Comparison of ENCODE assay signal across 21 cellular contexts in the genomic region with DNA sequence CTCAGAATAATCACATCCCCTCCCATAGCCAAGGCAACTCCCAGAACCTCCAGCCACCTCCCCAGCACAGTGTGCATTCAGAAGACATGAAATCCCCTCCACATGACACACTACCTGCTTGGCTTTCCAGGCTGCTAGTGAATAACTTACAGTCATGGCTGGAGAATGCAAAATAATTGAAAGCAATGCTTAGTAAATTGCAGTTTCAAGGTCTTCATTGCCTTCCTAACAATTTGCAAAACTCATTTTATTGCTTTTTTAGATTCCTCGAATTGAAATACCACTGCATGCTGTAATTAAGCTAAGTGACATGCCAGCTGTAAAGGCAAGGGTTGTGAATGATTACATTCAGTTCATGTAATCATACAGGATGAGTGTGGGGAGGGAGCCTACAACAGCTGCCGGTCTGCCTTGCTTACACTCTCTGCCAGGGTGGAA. TPM values are rescaled to one million over a fixed set of nuclear protein-coding genes. Genes with fewer than 3 reads are reported as not detected.
DNase-seq lines count a peak whose midpoint lies in the region; ATAC-seq and TF ChIP-seq lines count a peak whose summit lies in the region.
"Had no signal": no experiment of that assay in that cellular context is flagged by ENCODE, and none has a peak within 500 bp of the region (broad histone marks: within the 10 kb centered on the region; RNA-seq: fewer than 3 reads in every experiment).

No MANE protein-coding gene starts in this region.

- H3K4me3 ChIP-seq in BJ (ENCODE audit: low read depth, low read length) (no peak overlapping the region), GM23248 (no peak overlapping the region), RWPE2 (ENCODE audit: severe bottlenecking) (no peak overlapping the region), mucosa of rectum (ENCODE audit: low read length in 2 of 2) (no peak overlapping the region)
- H3K4me3 ChIP-seq: smooth muscle cell had no signal

- TF ChIP-seq CTCF in BJ (IDR thresholded peaks at IDR 0.05; ENCODE audit: insufficient read depth, low read depth, low read length) (no peak), RWPE2 (IDR thresholded peaks at IDR 0.05; ENCODE audit: poor library complexity, severe bottlenecking) (no peak)

- DNase-seq in BJ (ENCODE audit: low read depth) (peak; percentile 3), GM23248 (peak; percentile 32), RWPE2 (ENCODE audit: low spot score) (no peak), erythroblast (lab: John Stamatoyannopoulos, UW) (no peak), DMS 273 (lab: John Stamatoyannopoulos, UW; ENCODE audit: unreplicated experiment) (no peak)
- no peak for DNase-seq in activated effector memory CD4-positive, alpha-beta T cell treated with anti-CD3 and anti-CD28 coated beads, Interleukin-2, amount 50 U/mL, for 16 hours
- DNase-seq: activated B cell treated with CpG ODN at 0.5 μM for 24 hours; CD4-positive, CD25-positive, alpha-beta regulatory T cell; NCI-H748 treated with DMSO at 0.1 percent for 48 hours; T-cell had no signal

- H3K36me3 ChIP-seq in BJ (ENCODE audit: control insufficient read depth, insufficient read depth, low read length), result no peaks in the 10 kb centered on the region
- no peaks in the 10 kb centered on the region for H3K36me3 ChIP-seq in GM23248 (ENCODE audit: low read depth)
- H3K36me3 ChIP-seq in RWPE2 (ENCODE audit: low read depth), result no peaks in the 10 kb centered on the region
- H3K36me3 ChIP-seq in mucosa of rectum (ENCODE audit: control insufficient read depth in 2 of 2, insufficient read depth in 2 of 2, low read length in 2 of 2), result no peaks in the 10 kb centered on the region

- CTCF ChIA-PET in BJ (lab: Yijun Ruan, JAX), result interaction anchor here (1.6 kb wide), 1 partner anchor 34 kb away, joined by 4 read pairs; no protein-coding TSS in a partner anchor

- no peaks in the 10 kb centered on the region for H3K9me2 ChIP-seq in GM23248 (ENCODE audit: insufficient read depth)

- H3K9ac ChIP-seq in GM23248, result no peak overlapping the region
- peak overlapping the region; percentile 1 to 14 for H3K9ac ChIP-seq in mucosa of rectum (ENCODE audit: low read depth in 1 of 2, low read length in 2 of 2)
- H3K9ac ChIP-seq: parathyroid adenoma had no signal

- no peak for TF ChIP-seq POLR2A in erythroblast (IDR thresholded peaks at IDR 0.05; ENCODE audit: low read length)

- 33 to 35% methylated on average over 2 of the region's 2 CpGs for WGBS in GM23248 (ENCODE audit: low coverage in 1 of 2, low lambda C conversion rate in 2 of 2, missing lambda C conversion rate in 2 of 2), 2 experiments

- POLR2A ChIA-PET in BJ (lab: Charles Lee), result no interaction called here

- no peak overlapping the region for H3K4me2 ChIP-seq in GM23248 (ENCODE audit: unreplicated experiment)
- H3K4me2 ChIP-seq: smooth muscle cell had no signal

- no peak overlapping the region for H2AFZ ChIP-seq in GM23248
- H2AFZ ChIP-seq: parathyroid adenoma had no signal

- H3K27ac ChIP-seq in GM23248 (no peak overlapping the region), RWPE2 (ENCODE audit: poor library complexity, severe bottlenecking) (no peak overlapping the region), mucosa of rectum (ENCODE audit: low read depth in 2 of 2, low read length in 2 of 2) (peak overlapping the region; percentile 73 to 87)
- H3K27ac ChIP-seq: parathyroid adenoma had no signal

- H3K27me3 ChIP-seq in BJ (ENCODE audit: control insufficient read depth, insufficient read depth, low read length), result peaks cover 32% of the 10 kb centered on the region
- H3K27me3 ChIP-seq in GM23248 (replicated peaks; ENCODE audit: insufficient read depth), result peaks cover 78% of the 10 kb centered on the region
- peaks cover 42% of the 10 kb centered on the region for H3K27me3 ChIP-seq in RWPE2 (ENCODE audit: insufficient read depth, poor library complexity, severe bottlenecking)
- H3K27me3 ChIP-seq in mucosa of rectum (ENCODE audit: control insufficient read depth in 2 of 2, insufficient read depth in 2 of 2, low read length in 2 of 2), result peaks cover 8 to 37% of the 10 kb centered on the region in 2 donors

- no peaks in the 10 kb centered on the region for H3F3A ChIP-seq in GM23248 (ENCODE audit: insufficient read depth)

- ATAC-seq in RWPE2 (ENCODE audit: low read depth) (peak; percentile 35; the same call in 1 of the 3 replicates), HG02840 (IDR thresholded peaks at IDR 0.05; ENCODE audit: low FRiP score, unreplicated experiment) (no peak)
- ATAC-seq: T-cell had no signal

- peaks cover 6% of the 10 kb centered on the region; the same call in 1 of the 2 replicates for H3K4me1 ChIP-seq in GM23248 (ENCODE audit: insufficient read depth)
- no peaks in the 10 kb centered on the region for H3K4me1 ChIP-seq in RWPE2 (ENCODE audit: insufficient read depth, poor library complexity, severe bottlenecking)
- H3K4me1 ChIP-seq in mucosa of rectum (ENCODE audit: control insufficient read depth in 2 of 2, insufficient read depth in 2 of 2, low read length in 2 of 2), result peaks cover 33 to 34% of the 10 kb centered on the region in 2 donors
- H3K4me1 ChIP-seq: parathyroid adenoma had no signal

- H4K20me1 ChIP-seq in GM23248 (ENCODE audit: insufficient read depth), result no peaks in the 10 kb centered on the region

- no peaks in the 10 kb centered on the region for H3K79me2 ChIP-seq in GM23248 (ENCODE audit: insufficient read depth)
- H3K79me2 ChIP-seq: parathyroid adenoma had no signal

- in situ Hi-C loops in GM23248 (cut with MboI), result no loop called here

- H3K9me3 ChIP-seq in GM23248 (ENCODE audit: low read depth) (no peaks in the 10 kb centered on the region), RWPE2 (ENCODE audit: severe bottlenecking) (peaks cover 2% of the 10 kb centered on the region), mucosa of rectum (ENCODE audit: control insufficient read depth in 2 of 2, low read length in 2 of 2) (no peaks in the 10 kb centered on the region)

RNA-seq across cellular contexts. Expression of gene HOXB13, which starts 29.0 kb away (rescaled TPM):
- 0.70 and 0.81 TPM in 2 replicates for polyA plus RNA-seq in BJ (2011; rRNA removed)
- 0.52 and 0.57 TPM in 2 replicates for polyA minus RNA-seq in BJ (2011; rRNA and poly(A)+ RNA removed)
- not detected in 2 replicates for total RNA-seq in GM23248 (2014; rRNA removed; shearing (Covaris generic))
- polyA plus RNA-seq in GM23248 (2016; fragmentation: Nextera tagmentation; extraction: Ambion mirVana), result not detected in 2 replicates
- total RNA-seq: activated B cell treated with CpG ODN at 0.5 μM for 24 hours; activated T-helper 2 cell treated with anti-CD3 and anti-CD28 coated beads, Interferon-gamma antibody, Interleukin-2, Interleukin-4, amounts not matched to agents 10 μg/mL and 5 μg/mL and 100 μg/mL, durations not matched to agents 14 hours and 24 hours and 36 hours; CD4-positive, CD25-positive, alpha-beta regulatory T cell; chondrocyte; frontal cortex; MCF 10A had no signal
- polyA plus RNA-seq: CD4-positive, CD25-positive, alpha-beta regulatory T cell had no signal

RNA-seq across cellular contexts. Expression of gene PRAC2, which starts 34.6 kb away (rescaled TPM):
- polyA plus RNA-seq in BJ (2011; rRNA removed), result 0.63 and 0.98 TPM in 2 replicates
- not detected in 2 replicates for polyA minus RNA-seq in BJ (2011; rRNA and poly(A)+ RNA removed)
- not detected in 2 replicates for total RNA-seq in GM23248 (2014; rRNA removed; shearing (Covaris generic))
- polyA plus RNA-seq in GM23248 (2016; fragmentation: Nextera tagmentation; extraction: Ambion mirVana), result not detected in 2 replicates
- total RNA-seq: activated B cell treated with CpG ODN at 0.5 μM for 24 hours; activated T-helper 2 cell treated with anti-CD3 and anti-CD28 coated beads, Interferon-gamma antibody, Interleukin-2, Interleukin-4, amounts not matched to agents 10 μg/mL and 5 μg/mL and 100 μg/mL, durations not matched to agents 14 hours and 24 hours and 36 hours; CD4-positive, CD25-positive, alpha-beta regulatory T cell; chondrocyte; frontal cortex; lower leg skin; MCF 10A; myocyte; T-cell had no signal
- polyA plus RNA-seq: CD4-positive, CD25-positive, alpha-beta regulatory T cell had no signal

RNA-seq across cellular contexts. Expression of gene PRAC1, which starts 35.2 kb away (rescaled TPM):
- polyA plus RNA-seq in BJ (2011; rRNA removed) (not detected in 2 replicates), GM23248 (2016; fragmentation: Nextera tagmentation; extraction: Ambion mirVana) (not detected in 2 replicates)
- not detected in 2 replicates for polyA minus RNA-seq in BJ (2011; rRNA and poly(A)+ RNA removed)
- not detected in 2 replicates for total RNA-seq in GM23248 (2014; rRNA removed; shearing (Covaris generic))
- total RNA-seq: activated B cell treated with CpG ODN at 0.5 μM for 24 hours; activated T-helper 2 cell treated with anti-CD3 and anti-CD28 coated beads, Interferon-gamma antibody, Interleukin-2, Interleukin-4, amounts not matched to agents 10 μg/mL and 5 μg/mL and 100 μg/mL, durations not matched to agents 14 hours and 24 hours and 36 hours; CD4-positive, CD25-positive, alpha-beta regulatory T cell; chondrocyte; frontal cortex; lower leg skin; MCF 10A; myocyte; RPMI7951; smooth muscle cell; T-cell had no signal
- polyA plus RNA-seq: CD4-positive, CD25-positive, alpha-beta regulatory T cell had no signal

RNA-seq across cellular contexts. Expression of gene TTLL6, which starts 59.5 kb away (rescaled TPM):
- polyA plus RNA-seq in BJ (2011; rRNA removed), result 0.02 TPM in 1 of 2 replicates, not detected in the other
- polyA minus RNA-seq in BJ (2011; rRNA and poly(A)+ RNA removed), result not detected in 2 replicates
- total RNA-seq in GM23248 (2014; rRNA removed; shearing (Covaris generic)), result not detected in 2 replicates
- polyA plus RNA-seq in GM23248 (2016; fragmentation: Nextera tagmentation; extraction: Ambion mirVana), result not detected in 2 replicates
- total RNA-seq: activated B cell treated with CpG ODN at 0.5 μM for 24 hours; activated T-helper 2 cell treated with anti-CD3 and anti-CD28 coated beads, Interferon-gamma antibody, Interleukin-2, Interleukin-4, amounts not matched to agents 10 μg/mL and 5 μg/mL and 100 μg/mL, durations not matched to agents 14 hours and 24 hours and 36 hours; CD4-positive, CD25-positive, alpha-beta regulatory T cell; chondrocyte; frontal cortex; lower leg skin; MCF 10A; myocyte; smooth muscle cell; T-cell had no signal
- polyA plus RNA-seq: CD4-positive, CD25-positive, alpha-beta regulatory T cell had no signal

Comparison
In these comparisons a context has a peak if more than half of its experiments do, and no peak if none do; other contexts are left out.
1. DNase-seq: peak in BJ (single experiment) and GM23248 (single experiment); none in RWPE2 (single experiment), erythroblast (0 of 2), DMS 273 (single experiment) and activated effector memory CD4-positive, alpha-beta T cell treated with anti-CD3 and anti-CD28 coated beads, Interleukin-2, amount 50 U/mL, for 16 hours (single experiment).
2. H3K27ac ChIP-seq: peak in mucosa of rectum (2 of 2); none in GM23248 (single experiment) and RWPE2 (single experiment).